ENCODE assay signal across 2 cellular contexts in the genomic region with DNA sequence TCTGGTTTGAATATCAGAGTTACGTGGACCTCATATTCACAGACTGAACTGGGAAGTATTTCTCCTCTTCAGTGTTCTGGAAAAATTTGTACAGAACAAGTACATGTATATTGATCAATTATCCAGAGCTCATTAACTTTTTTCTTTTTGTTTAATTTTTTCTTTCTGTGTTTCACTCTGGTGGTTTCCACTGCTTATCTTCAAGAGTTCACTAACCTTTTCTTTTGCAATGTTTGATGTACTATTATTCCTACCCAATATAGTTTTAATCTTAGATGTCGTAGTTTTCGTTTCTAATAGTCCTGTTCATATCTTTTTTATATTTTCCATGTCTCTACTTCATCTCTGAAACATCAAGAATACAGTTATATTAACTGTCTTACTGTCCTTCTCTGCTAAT.
A peak's percentile ranks its signal among the peaks of the same experiment; 100 is the strongest.
TF ChIP-seq lines count a peak whose summit lies in the region.

No MANE protein-coding gene starts in this region.

TF ChIP-seq in GM12878, 131 proteins besides CTCF, POLR2A, EP300 and RAD21 (continued from another document):
- TF ChIP-seq ZZZ3 (IDR thresholded peaks at IDR 0.05; ENCODE audit: control insufficient read depth, insufficient read length, low read depth) (no peak), STAT3 (IDR thresholded peaks at IDR 0.05; ENCODE audit: low read depth, low read length) (no peak), BACH1 (IDR thresholded peaks at IDR 0.05; ENCODE audit: borderline replicate concordance) (no peak), SIN3A (IDR thresholded peaks at IDR 0.05; ENCODE audit: low read depth, low read length) (no peak), EZH2 (IDR thresholded peaks at IDR 0.05; ENCODE audit: borderline replicate concordance, control insufficient read depth, low read depth, low read length) (no peak), SUPT20H (IDR thresholded peaks at IDR 0.05; ENCODE audit: borderline replicate concordance, control insufficient read depth, low read depth, low read length) (no peak), MTA2 (IDR thresholded peaks at IDR 0.05; ENCODE audit: low read depth) (no peak), ZNF207 (IDR thresholded peaks at IDR 0.05; ENCODE audit: borderline replicate concordance) (no peak), ATF7 (IDR thresholded peaks at IDR 0.05; ENCODE audit: low read depth) (no peak), FOXM1 (IDR thresholded peaks at IDR 0.05; ENCODE audit: low read depth, low read length) (no peak), WRNIP1 (IDR thresholded peaks at IDR 0.05; ENCODE audit: borderline replicate concordance, low read depth, low read length) (no peak), STAT1 (conservative IDR thresholded peaks at IDR 0.05) (no peak), NR2C2 (IDR thresholded peaks at IDR 0.05; ENCODE audit: borderline replicate concordance, control insufficient read depth, insufficient read length, low read depth) (no peak)
- TF ChIP-seq, protein P1, sequence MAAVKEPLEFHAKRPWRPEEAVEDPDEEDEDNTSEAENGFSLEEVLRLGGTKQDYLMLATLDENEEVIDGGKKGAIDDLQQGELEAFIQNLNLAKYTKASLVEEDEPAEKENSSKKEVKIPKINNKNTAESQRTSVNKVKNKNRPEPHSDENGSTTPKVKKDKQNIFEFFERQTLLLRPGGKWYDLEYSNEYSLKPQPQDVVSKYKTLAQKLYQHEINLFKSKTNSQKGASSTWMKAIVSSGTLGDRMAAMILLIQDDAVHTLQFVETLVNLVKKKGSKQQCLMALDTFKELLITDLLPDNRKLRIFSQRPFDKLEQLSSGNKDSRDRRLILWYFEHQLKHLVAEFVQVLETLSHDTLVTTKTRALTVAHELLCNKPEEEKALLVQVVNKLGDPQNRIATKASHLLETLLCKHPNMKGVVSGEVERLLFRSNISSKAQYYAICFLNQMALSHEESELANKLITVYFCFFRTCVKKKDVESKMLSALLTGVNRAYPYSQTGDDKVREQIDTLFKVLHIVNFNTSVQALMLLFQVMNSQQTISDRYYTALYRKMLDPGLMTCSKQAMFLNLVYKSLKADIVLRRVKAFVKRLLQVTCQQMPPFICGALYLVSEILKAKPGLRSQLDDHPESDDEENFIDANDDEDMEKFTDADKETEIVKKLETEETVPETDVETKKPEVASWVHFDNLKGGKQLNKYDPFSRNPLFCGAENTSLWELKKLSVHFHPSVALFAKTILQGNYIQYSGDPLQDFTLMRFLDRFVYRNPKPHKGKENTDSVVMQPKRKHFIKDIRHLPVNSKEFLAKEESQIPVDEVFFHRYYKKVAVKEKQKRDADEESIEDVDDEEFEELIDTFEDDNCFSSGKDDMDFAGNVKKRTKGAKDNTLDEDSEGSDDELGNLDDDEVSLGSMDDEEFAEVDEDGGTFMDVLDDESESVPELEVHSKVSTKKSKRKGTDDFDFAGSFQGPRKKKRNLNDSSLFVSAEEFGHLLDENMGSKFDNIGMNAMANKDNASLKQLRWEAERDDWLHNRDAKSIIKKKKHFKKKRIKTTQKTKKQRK (IDR thresholded peaks at IDR 0.05; ENCODE audit: low read depth, low read length): no peak
- TF ChIP-seq, protein P2, sequence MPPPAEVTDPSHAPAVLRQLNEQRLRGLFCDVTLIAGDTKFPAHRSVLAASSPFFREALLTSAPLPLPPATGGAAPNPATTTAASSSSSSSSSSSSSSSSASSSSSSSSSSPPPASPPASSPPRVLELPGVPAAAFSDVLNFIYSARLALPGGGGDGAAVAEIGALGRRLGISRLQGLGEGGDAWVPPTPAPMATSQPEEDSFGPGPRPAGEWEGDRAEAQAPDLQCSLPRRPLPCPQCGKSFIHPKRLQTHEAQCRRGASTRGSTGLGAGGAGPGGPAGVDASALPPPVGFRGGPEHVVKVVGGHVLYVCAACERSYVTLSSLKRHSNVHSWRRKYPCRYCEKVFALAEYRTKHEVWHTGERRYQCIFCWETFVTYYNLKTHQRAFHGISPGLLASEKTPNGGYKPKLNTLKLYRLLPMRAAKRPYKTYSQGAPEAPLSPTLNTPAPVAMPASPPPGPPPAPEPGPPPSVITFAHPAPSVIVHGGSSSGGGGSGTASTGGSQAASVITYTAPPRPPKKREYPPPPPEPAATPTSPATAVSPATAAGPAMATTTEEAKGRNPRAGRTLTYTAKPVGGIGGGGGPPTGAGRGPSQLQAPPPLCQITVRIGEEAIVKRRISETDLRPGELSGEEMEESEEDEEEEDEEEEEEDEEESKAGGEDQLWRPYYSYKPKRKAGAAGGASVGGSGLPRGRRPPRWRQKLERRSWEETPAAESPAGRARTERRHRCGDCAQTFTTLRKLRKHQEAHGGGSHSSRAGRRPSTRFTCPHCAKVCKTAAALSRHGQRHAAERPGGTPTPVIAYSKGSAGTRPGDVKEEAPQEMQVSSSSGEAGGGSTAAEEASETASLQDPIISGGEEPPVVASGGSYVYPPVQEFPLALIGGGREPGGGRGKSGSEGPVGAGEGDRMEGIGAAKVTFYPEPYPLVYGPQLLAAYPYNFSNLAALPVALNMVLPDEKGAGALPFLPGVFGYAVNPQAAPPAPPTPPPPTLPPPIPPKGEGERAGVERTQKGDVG (CRISPR knock-in tag; IDR thresholded peaks at IDR 0.05): no peak
TF ChIP-seq in GM12878: peak in this region for 0.

TF ChIP-seq in liver, 16 proteins besides CTCF, POLR2A, EP300 and RAD21 (continued from another document):
- peak in 1 of 2 donors; percentile 26 for TF ChIP-seq JUND (IDR thresholded peaks at IDR 0.05)
- no peak for TF ChIP-seq GABPA (IDR thresholded peaks at IDR 0.05 in 1 of 2, conservative IDR thresholded peaks at IDR 0.05 in 1 of 2)
- TF ChIP-seq, protein P3, sequence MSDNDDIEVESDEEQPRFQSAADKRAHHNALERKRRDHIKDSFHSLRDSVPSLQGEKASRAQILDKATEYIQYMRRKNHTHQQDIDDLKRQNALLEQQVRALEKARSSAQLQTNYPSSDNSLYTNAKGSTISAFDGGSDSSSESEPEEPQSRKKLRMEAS (IDR thresholded peaks at IDR 0.05): no peak
- TF ChIP-seq, protein P4, sequence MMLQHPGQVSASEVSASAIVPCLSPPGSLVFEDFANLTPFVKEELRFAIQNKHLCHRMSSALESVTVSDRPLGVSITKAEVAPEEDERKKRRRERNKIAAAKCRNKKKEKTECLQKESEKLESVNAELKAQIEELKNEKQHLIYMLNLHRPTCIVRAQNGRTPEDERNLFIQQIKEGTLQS (IDR thresholded peaks at IDR 0.05): no peak
- TF ChIP-seq NR2F2 (IDR thresholded peaks at IDR 0.05): peak; percentile 22
- TF ChIP-seq RXRA (IDR thresholded peaks at IDR 0.05): peak; percentile 88 to 93
- TF ChIP-seq EGR1 (IDR thresholded peaks at IDR 0.05; ENCODE audit: low read depth in 2 of 2): no peak
- peak; percentile 75 for TF ChIP-seq SP1 (IDR thresholded peaks at IDR 0.05)
- TF ChIP-seq FOXA2 (IDR thresholded peaks at IDR 0.05): no peak
- no peak for TF ChIP-seq FOXA1 (IDR thresholded peaks at IDR 0.05)
- TF ChIP-seq, protein P5, sequence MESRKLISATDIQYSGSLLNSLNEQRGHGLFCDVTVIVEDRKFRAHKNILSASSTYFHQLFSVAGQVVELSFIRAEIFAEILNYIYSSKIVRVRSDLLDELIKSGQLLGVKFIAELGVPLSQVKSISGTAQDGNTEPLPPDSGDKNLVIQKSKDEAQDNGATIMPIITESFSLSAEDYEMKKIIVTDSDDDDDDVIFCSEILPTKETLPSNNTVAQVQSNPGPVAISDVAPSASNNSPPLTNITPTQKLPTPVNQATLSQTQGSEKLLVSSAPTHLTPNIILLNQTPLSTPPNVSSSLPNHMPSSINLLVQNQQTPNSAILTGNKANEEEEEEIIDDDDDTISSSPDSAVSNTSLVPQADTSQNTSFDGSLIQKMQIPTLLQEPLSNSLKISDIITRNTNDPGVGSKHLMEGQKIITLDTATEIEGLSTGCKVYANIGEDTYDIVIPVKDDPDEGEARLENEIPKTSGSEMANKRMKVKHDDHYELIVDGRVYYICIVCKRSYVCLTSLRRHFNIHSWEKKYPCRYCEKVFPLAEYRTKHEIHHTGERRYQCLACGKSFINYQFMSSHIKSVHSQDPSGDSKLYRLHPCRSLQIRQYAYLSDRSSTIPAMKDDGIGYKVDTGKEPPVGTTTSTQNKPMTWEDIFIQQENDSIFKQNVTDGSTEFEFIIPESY (IDR thresholded peaks at IDR 0.05): peak; percentile 33
- TF ChIP-seq, protein P6, sequence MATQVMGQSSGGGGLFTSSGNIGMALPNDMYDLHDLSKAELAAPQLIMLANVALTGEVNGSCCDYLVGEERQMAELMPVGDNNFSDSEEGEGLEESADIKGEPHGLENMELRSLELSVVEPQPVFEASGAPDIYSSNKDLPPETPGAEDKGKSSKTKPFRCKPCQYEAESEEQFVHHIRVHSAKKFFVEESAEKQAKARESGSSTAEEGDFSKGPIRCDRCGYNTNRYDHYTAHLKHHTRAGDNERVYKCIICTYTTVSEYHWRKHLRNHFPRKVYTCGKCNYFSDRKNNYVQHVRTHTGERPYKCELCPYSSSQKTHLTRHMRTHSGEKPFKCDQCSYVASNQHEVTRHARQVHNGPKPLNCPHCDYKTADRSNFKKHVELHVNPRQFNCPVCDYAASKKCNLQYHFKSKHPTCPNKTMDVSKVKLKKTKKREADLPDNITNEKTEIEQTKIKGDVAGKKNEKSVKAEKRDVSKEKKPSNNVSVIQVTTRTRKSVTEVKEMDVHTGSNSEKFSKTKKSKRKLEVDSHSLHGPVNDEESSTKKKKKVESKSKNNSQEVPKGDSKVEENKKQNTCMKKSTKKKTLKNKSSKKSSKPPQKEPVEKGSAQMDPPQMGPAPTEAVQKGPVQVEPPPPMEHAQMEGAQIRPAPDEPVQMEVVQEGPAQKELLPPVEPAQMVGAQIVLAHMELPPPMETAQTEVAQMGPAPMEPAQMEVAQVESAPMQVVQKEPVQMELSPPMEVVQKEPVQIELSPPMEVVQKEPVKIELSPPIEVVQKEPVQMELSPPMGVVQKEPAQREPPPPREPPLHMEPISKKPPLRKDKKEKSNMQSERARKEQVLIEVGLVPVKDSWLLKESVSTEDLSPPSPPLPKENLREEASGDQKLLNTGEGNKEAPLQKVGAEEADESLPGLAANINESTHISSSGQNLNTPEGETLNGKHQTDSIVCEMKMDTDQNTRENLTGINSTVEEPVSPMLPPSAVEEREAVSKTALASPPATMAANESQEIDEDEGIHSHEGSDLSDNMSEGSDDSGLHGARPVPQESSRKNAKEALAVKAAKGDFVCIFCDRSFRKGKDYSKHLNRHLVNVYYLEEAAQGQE (IDR thresholded peaks at IDR 0.05): no peak
TF ChIP-seq in liver: peak in this region for 7.
